In genomic region chr7:37408241-37408884, GRCh38 we compare ENCODE assay signal across 3 cellular contexts.
TF ChIP-seq lines count a peak whose summit lies in the region.

No MANE protein-coding gene starts in this region.

TF ChIP-seq in liver, 16 proteins besides CTCF, POLR2A, EP300 and RAD21:
- TF ChIP-seq YY1 (IDR thresholded peaks at IDR 0.05) (no peak), NR2F2 (IDR thresholded peaks at IDR 0.05) (no peak), REST (IDR thresholded peaks at IDR 0.05) (no peak)

TF ChIP-seq in HepG2, 621 proteins besides CTCF, POLR2A, EP300 and RAD21:
- TF ChIP-seq MED13 (CRISPR knock-in tag; IDR thresholded peaks at IDR 0.05), result no peak
- TF ChIP-seq SMAD9 (CRISPR knock-in tag; IDR thresholded peaks at IDR 0.05), result no peak
- TF ChIP-seq ZNF292 (CRISPR knock-in tag; IDR thresholded peaks at IDR 0.05; ENCODE audit: borderline replicate concordance, low read depth), result no peak
- no peak for TF ChIP-seq ZNF354B (CRISPR knock-in tag; IDR thresholded peaks at IDR 0.05)
- no peak for TF ChIP-seq TRIM22 (IDR thresholded peaks at IDR 0.05)
- no peak for TF ChIP-seq YEATS4 (CRISPR knock-in tag; IDR thresholded peaks at IDR 0.05; ENCODE audit: borderline replicate concordance)

TF ChIP-seq in GM12878, 131 proteins besides CTCF, POLR2A, EP300 and RAD21:
- TF ChIP-seq NR2C1 (IDR thresholded peaks at IDR 0.05) (no peak), PML (IDR thresholded peaks at IDR 0.05; ENCODE audit: low read length) (no peak), JUND (IDR thresholded peaks at IDR 0.05; ENCODE audit: low read depth, low read length) (no peak), RFX5 (IDR thresholded peaks at IDR 0.05; ENCODE audit: low read depth, low read length) (no peak), SUZ12 (IDR thresholded peaks at IDR 0.05; ENCODE audit: unreplicated experiment) (no peak), E2F4 (IDR thresholded peaks at IDR 0.05; ENCODE audit: low read depth, low read length) (no peak), IKZF2 (IDR thresholded peaks at IDR 0.05) (no peak), ZBTB11 (CRISPR knock-in tag; IDR thresholded peaks at IDR 0.05) (no peak), ZZZ3 (IDR thresholded peaks at IDR 0.05; ENCODE audit: control insufficient read depth, insufficient read length, low read depth) (no peak), MEF2B (IDR thresholded peaks at IDR 0.05; ENCODE audit: partially characterized antibody, poor library complexity, severe bottlenecking) (no peak), SMAD1 (IDR thresholded peaks at IDR 0.05; ENCODE audit: low read depth, partially characterized antibody) (no peak), TAF1 (IDR thresholded peaks at IDR 0.05; ENCODE audit: borderline replicate concordance, low read depth, low read length) (no peak), CBX3 (IDR thresholded peaks at IDR 0.05; ENCODE audit: borderline replicate concordance, low read depth) (no peak), IRF5 (IDR thresholded peaks at IDR 0.05; ENCODE audit: borderline replicate concordance) (no peak), NBN (IDR thresholded peaks at IDR 0.05) (no peak), CHD4 (IDR thresholded peaks at IDR 0.05) (no peak), KDM1A (IDR thresholded peaks at IDR 0.05; ENCODE audit: borderline replicate concordance) (no peak)
TF ChIP-seq in GM12878: peak in this region for 0.
